Comparison of ENCODE assay signal across 8 cellular contexts in genomic region chr13:57633950-57634828, GRCh38. TPM values are rescaled to one million over a fixed set of nuclear protein-coding genes. Genes with fewer than 3 reads are reported as not detected.
DNase-seq lines count a peak whose midpoint lies in the region; TF ChIP-seq lines count a peak whose summit lies in the region.

No MANE protein-coding gene starts in this region.

- no peak overlapping the region for H3K9ac ChIP-seq in rectal smooth muscle tissue (ENCODE audit: low read length)

- H3K27me3 ChIP-seq in ascending aorta (peaks cover 16% of the 10 kb centered on the region), rectal smooth muscle tissue (ENCODE audit: control insufficient read depth, insufficient read depth, low read length) (peaks cover 9% of the 10 kb centered on the region)

- DNase-seq in GM10266 (ENCODE audit: extremely low spot score) (peak; percentile 9), ascending aorta (ENCODE audit: low spot score in 2 of 2) (no peak), NCI-H2081 (lab: John Stamatoyannopoulos, UW) (no peak), NCI-H187 treated with DMSO at 0.1 percent for 48 hours (lab: John Stamatoyannopoulos, UW) (no peak), AG08396 (ENCODE audit: low spot score) (no peak)
- DNase-seq in activated CD4-positive, CD25-positive, alpha-beta regulatory T cell treated with anti-CD3 and anti-CD28 coated beads, Interleukin-2, amount 50 U/mL, for 72 hours, result no peak

- peak overlapping the region; percentile 23 to 65 for H3K4me3 ChIP-seq in ascending aorta
- H3K4me3 ChIP-seq in iPS-18c (ENCODE audit: insufficient read depth, low read depth, low read length), result peak overlapping the region; percentile 39
- peak overlapping the region; percentile 59 for H3K4me3 ChIP-seq in rectal smooth muscle tissue (ENCODE audit: low read length)

- H3K36me3 ChIP-seq in ascending aorta (no peaks in the 10 kb centered on the region), rectal smooth muscle tissue (ENCODE audit: control insufficient read depth, insufficient read depth, low read length) (no peaks in the 10 kb centered on the region)

- TF ChIP-seq CTCF in GM10266 (IDR thresholded peaks at IDR 0.05; ENCODE audit: control insufficient read depth, insufficient read depth, low read depth, missing control alignments), result no peak
- TF ChIP-seq CTCF in ascending aorta (IDR thresholded peaks at IDR 0.05), result no peak

- H3K27ac ChIP-seq in ascending aorta (peak overlapping the region in 1 of 2 donors; percentile 8), rectal smooth muscle tissue (ENCODE audit: low read depth, low read length) (peak overlapping the region; percentile 1)

- H3K4me1 ChIP-seq in ascending aorta (peaks cover 4 to 7% of the 10 kb centered on the region in 2 donors), rectal smooth muscle tissue (ENCODE audit: control insufficient read depth, insufficient read depth, low read length) (no peaks in the 10 kb centered on the region)

- intact Hi-C loops in ascending aorta (cut with DNase I), result no loop called here

- H3K9me3 ChIP-seq in ascending aorta (no peaks in the 10 kb centered on the region), iPS-18c (ENCODE audit: control insufficient read depth, insufficient read depth, low read length) (no peaks in the 10 kb centered on the region)

RNA-seq across cellular contexts. Expression of gene PCDH17, which starts 2.6 kb away (rescaled TPM):
- 36.0 TPM for total RNA-seq in ascending aorta
